1 cellular context compared by ENCODE assay signal in genomic region chr13:60645552-60646138, GRCh38.
TF ChIP-seq lines count a peak whose summit lies in the region.

No MANE protein-coding gene starts in this region.

TF ChIP-seq in H1, 55 proteins besides CTCF, POLR2A, EP300 and RAD21 (continued from another document):
- TF ChIP-seq CHD7 (IDR thresholded peaks at IDR 0.05; ENCODE audit: insufficient replicate concordance, low read length): no peak
- TF ChIP-seq ASH2L (IDR thresholded peaks at IDR 0.05; ENCODE audit: low read length): no peak
